In the genomic region with DNA sequence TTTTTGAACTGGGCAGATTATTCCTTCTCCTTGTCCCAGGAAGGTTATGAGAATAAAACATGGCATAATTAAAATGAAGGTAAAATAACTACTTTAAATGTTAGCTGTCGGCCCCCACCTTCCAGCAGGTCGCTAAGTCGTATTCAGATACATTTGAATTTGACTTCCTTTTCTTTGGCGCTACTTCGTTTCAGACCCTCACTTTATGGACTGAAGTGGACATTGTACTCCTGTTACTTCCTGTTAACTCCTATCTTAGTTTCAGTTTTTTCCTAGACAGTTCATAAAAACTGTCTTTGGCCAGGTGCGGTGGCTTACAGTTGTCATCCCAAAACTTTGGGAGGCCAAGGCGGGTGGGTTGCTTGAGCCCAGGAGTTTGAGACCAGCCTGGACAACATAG, we compare ENCODE assay signal across 22 cellular contexts.
"Had no signal": no experiment of that assay in that cellular context is flagged by ENCODE, and none has a peak within 500 bp of the region (broad histone marks: within the 10 kb centered on the region; RNA-seq: fewer than 3 reads in every experiment).

No MANE protein-coding gene starts in this region.

- H3K27me3 Mint-ChIP-seq: activated B cell treated with CpG ODN at 0.5 μM for 24 hours; activated CD4-positive, alpha-beta memory T cell treated with anti-CD3 and anti-CD28 coated beads, Interleukin-2, amount 10 ng/mL, durations not matched to agents 7 days and 5 days; activated CD8-positive, alpha-beta memory T cell treated with anti-CD3 and anti-CD28 coated beads, Interleukin-2, amount 10 ng/mL, durations not matched to agents 7 days and 5 days; activated naive CD8-positive, alpha-beta T cell treated with anti-CD3 and anti-CD28 coated beads, Interleukin-2, amount 10 ng/mL, durations not matched to agents 7 days and 5 days; effector memory CD8-positive, alpha-beta T cell; T-cell had no signal

- H3K9me3 Mint-ChIP-seq: activated B cell treated with CpG ODN at 0.5 μM for 24 hours; activated CD4-positive, alpha-beta memory T cell treated with anti-CD3 and anti-CD28 coated beads, Interleukin-2, amount 10 ng/mL, durations not matched to agents 7 days and 5 days; activated naive CD8-positive, alpha-beta T cell treated with anti-CD3 and anti-CD28 coated beads, Interleukin-2, amount 10 ng/mL, durations not matched to agents 7 days and 5 days; activated T-helper 2 cell treated with anti-CD3 and anti-CD28 coated beads, Interferon-gamma antibody, Interleukin-2, Interleukin-4, amounts not matched to agents 10 μg/mL and 5 μg/mL and 100 μg/mL, durations not matched to agents 14 hours and 24 hours and 36 hours; effector memory CD8-positive, alpha-beta T cell; T-cell had no signal

- H3K36me3 Mint-ChIP-seq: T-cell had no signal

- H3K27ac Mint-ChIP-seq: activated B cell treated with CpG ODN at 0.5 μM for 24 hours; activated CD4-positive, alpha-beta memory T cell treated with anti-CD3 and anti-CD28 coated beads, Interleukin-2, amount 10 ng/mL, durations not matched to agents 7 days and 5 days; activated CD8-positive, alpha-beta memory T cell treated with anti-CD3 and anti-CD28 coated beads, Interleukin-2, amount 10 ng/mL, durations not matched to agents 7 days and 5 days; activated naive CD8-positive, alpha-beta T cell treated with anti-CD3 and anti-CD28 coated beads, Interleukin-2, amount 10 ng/mL, durations not matched to agents 7 days and 5 days; activated T-helper 2 cell treated with anti-CD3 and anti-CD28 coated beads, Interferon-gamma antibody, Interleukin-2, Interleukin-4, amounts not matched to agents 10 μg/mL and 5 μg/mL and 100 μg/mL, durations not matched to agents 14 hours and 24 hours and 36 hours; T-cell had no signal

- DNase-seq: activated B cell treated with CpG ODN at 0.5 μM for 24 hours; activated CD4-positive, alpha-beta memory T cell treated with anti-CD3 and anti-CD28 coated beads, Interleukin-2, amount 10 ng/mL, durations not matched to agents 7 days and 5 days; activated CD4-positive, alpha-beta T cell treated with anti-CD3 and anti-CD28 coated beads for 4 hours; activated CD8-positive, alpha-beta memory T cell treated with anti-CD3 and anti-CD28 coated beads, Interleukin-2, amount 10 ng/mL, durations not matched to agents 7 days and 5 days; activated naive CD4-positive, alpha-beta T cell treated with Interleukin-2 at 50 U/mL for 16 hours; activated naive CD8-positive, alpha-beta T cell treated with anti-CD3 and anti-CD28 coated beads, Interleukin-2, amount 10 ng/mL, durations not matched to agents 7 days and 5 days; amygdala; effector memory CD8-positive, alpha-beta T cell; esophagus squamous epithelium; mesenchymal stem cell; nephron progenitor cell; occipital lobe; stimulated activated CD8-positive, alpha-beta memory T cell treated with anti-CD3 and anti-CD28 coated beads, Interleukin-4, amount 100 ng/mL, for 48 hours; stimulated activated naive CD4-positive, alpha-beta T cell treated with Interleukin-2 at 50 U/mL for 16 hours; substantia nigra; T-cell; tibial artery; uterus had no signal

- H3K4me3 ChIP-seq: cardiac muscle cell, esophagus squamous epithelium, right atrium auricular region, tibial artery, uterus had no signal

- H3K4me2 ChIP-seq: smooth muscle cell had no signal

- H3K27ac ChIP-seq: cardiac muscle cell, esophagus squamous epithelium, right atrium auricular region, tibial artery, uterus had no signal

- H3K36me3 ChIP-seq: cardiac muscle cell, esophagus squamous epithelium, right atrium auricular region, tibial artery, uterus had no signal

- H3K27me3 ChIP-seq: cardiac muscle cell, esophagus squamous epithelium, right atrium auricular region, tibial artery, uterus had no signal

- H3K4me3 Mint-ChIP-seq: activated B cell treated with CpG ODN at 0.5 μM for 24 hours; activated CD4-positive, alpha-beta memory T cell treated with anti-CD3 and anti-CD28 coated beads, Interleukin-2, amount 10 ng/mL, durations not matched to agents 7 days and 5 days; activated CD8-positive, alpha-beta memory T cell treated with anti-CD3 and anti-CD28 coated beads, Interleukin-2, amount 10 ng/mL, durations not matched to agents 7 days and 5 days; activated naive CD8-positive, alpha-beta T cell treated with anti-CD3 and anti-CD28 coated beads, Interleukin-2, amount 10 ng/mL, durations not matched to agents 7 days and 5 days; effector memory CD8-positive, alpha-beta T cell; nephron progenitor cell; T-cell had no signal

- ATAC-seq: activated CD8-positive, alpha-beta memory T cell treated with anti-CD3 and anti-CD28 coated beads, Interleukin-2, amount 10 ng/mL, durations not matched to agents 7 days and 5 days; effector memory CD8-positive, alpha-beta T cell; T-cell had no signal

- H3K9me3 ChIP-seq: esophagus squamous epithelium, right atrium auricular region, tibial artery, uterus had no signal
